22 cellular contexts compared by ENCODE assay signal in the genomic region with DNA sequence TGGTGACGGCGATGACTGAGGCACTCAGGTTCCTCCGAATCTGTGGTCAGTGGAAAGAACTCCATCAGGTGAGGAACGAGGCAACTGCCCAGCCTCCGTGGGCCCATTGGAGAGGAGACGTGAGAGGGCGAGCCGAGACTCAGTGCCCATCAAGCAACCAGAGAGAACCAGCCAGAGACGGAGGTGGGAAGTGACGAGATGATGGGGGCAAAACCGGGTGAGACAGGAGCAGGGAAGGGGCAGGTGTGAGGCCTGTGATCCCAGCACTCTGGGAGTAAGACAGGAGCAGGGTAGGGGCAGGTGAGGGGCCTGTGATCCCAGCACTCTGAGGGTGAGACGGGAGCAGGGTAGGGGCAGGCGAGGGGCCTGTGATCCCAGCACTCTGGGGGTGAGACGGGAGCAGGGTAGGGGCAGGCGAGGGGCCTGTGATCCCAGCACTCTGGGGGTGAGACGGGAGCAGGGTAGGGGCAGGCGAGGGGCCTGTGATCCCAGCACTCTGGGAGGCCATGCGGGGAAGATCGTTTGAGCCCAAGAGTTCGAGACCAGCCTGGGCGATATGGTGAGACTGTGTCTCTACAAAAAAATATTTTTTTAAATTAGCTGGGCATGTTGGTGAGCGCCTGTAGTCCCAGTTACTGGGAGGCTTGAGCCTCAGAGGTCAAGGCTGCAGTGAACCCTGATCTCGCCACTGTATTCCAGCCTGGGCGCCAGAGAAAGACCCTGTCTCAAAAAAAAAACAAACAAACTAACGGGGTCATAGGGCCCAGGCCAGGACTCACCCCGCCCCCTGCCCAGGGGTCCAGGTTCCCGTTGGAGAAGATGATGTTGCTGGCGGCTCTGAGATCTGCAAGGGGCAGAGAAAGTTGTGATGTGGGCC. TPM values are rescaled to one million over a fixed set of nuclear protein-coding genes. Genes with fewer than 3 reads are reported as not detected.
"Had no signal": no experiment of that assay in that cellular context is flagged by ENCODE, and none has a peak within 500 bp of the region (broad histone marks: within the 10 kb centered on the region; RNA-seq: fewer than 3 reads in every experiment).

No MANE protein-coding gene starts in this region.

- H3K9me3 Mint-ChIP-seq: activated CD4-positive, alpha-beta T cell treated with anti-CD3 and anti-CD28 coated beads, Interleukin-2, amount 10 ng/mL, durations not matched to agents 24 days and 14 days; nephron progenitor cell; stimulated activated naive CD8-positive, alpha-beta T cell treated with anti-CD3 and anti-CD28 coated beads, Interleukin-15, Interleukin-2, amounts not matched to agents 100 ng/mL and 50 ng/mL, for 24 hours; T-cell had no signal

- H3K27me3 Mint-ChIP-seq: activated CD4-positive, alpha-beta T cell treated with anti-CD3 and anti-CD28 coated beads, Interleukin-2, amount 10 ng/mL, durations not matched to agents 24 days and 14 days; stimulated activated naive CD8-positive, alpha-beta T cell treated with anti-CD3 and anti-CD28 coated beads, Interleukin-15, Interleukin-2, amounts not matched to agents 100 ng/mL and 50 ng/mL, for 24 hours; T-cell had no signal

- H3K4me3 Mint-ChIP-seq: activated CD4-positive, alpha-beta T cell treated with anti-CD3 and anti-CD28 coated beads, Interleukin-2, amount 10 ng/mL, durations not matched to agents 24 days and 14 days; nephron progenitor cell; stimulated activated naive CD8-positive, alpha-beta T cell treated with anti-CD3 and anti-CD28 coated beads, Interleukin-15, Interleukin-2, amounts not matched to agents 100 ng/mL and 50 ng/mL, for 24 hours had no signal

- H3K27ac Mint-ChIP-seq: activated CD4-positive, alpha-beta T cell treated with anti-CD3 and anti-CD28 coated beads, Interleukin-2, amount 10 ng/mL, durations not matched to agents 24 days and 14 days; nephron progenitor cell; stimulated activated naive CD8-positive, alpha-beta T cell treated with anti-CD3 and anti-CD28 coated beads, Interleukin-15, Interleukin-2, amounts not matched to agents 100 ng/mL and 50 ng/mL, for 24 hours; T-cell had no signal

- H3K4me1 Mint-ChIP-seq: nephron progenitor cell had no signal

- H3K27ac ChIP-seq: breast epithelium, prostate gland, right atrium auricular region, skin epidermis, tibial nerve had no signal

- H3K9me3 ChIP-seq: breast epithelium, prostate gland, right atrium auricular region, tibial nerve had no signal

- DNase-seq: activated CD4-positive, alpha-beta T cell treated with anti-CD3 and anti-CD28 coated beads, Interleukin-2, amount 10 ng/mL, durations not matched to agents 24 days and 14 days; activated CD8-positive, alpha-beta memory T cell treated with anti-CD3 and anti-CD28 coated beads for 24 hours; activated CD8-positive, alpha-beta memory T cell treated with anti-CD3 and anti-CD28 coated beads, Interleukin-2, amount 50 U/mL, for 48 hours; activated naive CD4-positive, alpha-beta T cell; cerebellar nuclear complex; cortex of kidney; erythroblast; foreskin melanocyte; glutamatergic neuron; hippocampal formation; left cardiac atrium; nephron progenitor cell; T-cell; T1000 had no signal

- H3K4me1 ChIP-seq: breast epithelium, prostate gland had no signal

- H3K36me3 ChIP-seq: breast epithelium had no signal

- H3K4me3 ChIP-seq: breast epithelium, prostate gland, right atrium auricular region, skin epidermis, tibial nerve had no signal

- H3K27me3 ChIP-seq: breast epithelium, right atrium auricular region, tibial nerve had no signal

- ATAC-seq: left cardiac atrium, T-cell had no signal

RNA-seq across cellular contexts. Expression of a gene that starts 27.8 kb away (rescaled TPM):
- total RNA-seq: activated CD4-positive, alpha-beta T cell treated with anti-CD3 and anti-CD28 coated beads, Interleukin-2, amount 10 ng/mL, durations not matched to agents 24 days and 14 days; left cardiac atrium; mesenteric fat pad; osteocyte; right atrium auricular region; T-cell had no signal
